ENCODE assay signal across 1 cellular context in the genomic region with DNA sequence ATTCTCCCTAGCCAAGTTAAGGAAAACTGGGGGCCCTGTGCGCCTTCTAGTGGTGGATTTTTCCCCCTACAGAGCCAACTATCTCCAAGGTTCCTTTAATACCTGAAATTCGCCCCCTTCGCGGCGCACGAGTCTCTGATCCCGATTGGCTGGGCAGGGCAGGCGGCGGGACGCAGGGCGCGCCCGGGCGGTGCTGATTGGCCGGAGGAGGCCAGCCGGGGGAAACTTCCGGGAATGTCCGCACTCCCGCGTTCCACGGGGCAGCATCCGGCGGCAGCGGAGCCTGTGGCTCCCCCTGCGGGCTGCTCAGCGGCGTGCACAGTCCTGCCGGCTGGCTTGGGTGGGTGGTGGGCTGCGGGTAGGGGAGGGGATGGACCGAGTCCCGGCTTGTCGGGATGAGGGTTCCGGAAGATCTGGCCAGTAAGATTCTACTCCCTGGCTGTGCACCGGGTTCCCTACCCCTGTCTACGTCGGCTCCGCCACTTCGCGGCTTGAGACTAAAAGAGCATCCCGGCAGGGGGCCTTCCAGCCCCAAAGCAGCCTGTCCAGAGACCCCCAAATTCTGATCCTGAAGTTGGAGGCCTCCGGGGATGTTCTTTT.
TF ChIP-seq lines count a peak whose summit lies in the region.

Gene NABP2 (plus strand): TSS at position 241 of the 600 bp plus-strand sequence. CDS start 515 bp downstream, outside the sequence.

TF ChIP-seq in HepG2, 621 proteins besides CTCF, POLR2A, EP300 and RAD21 (continued from another document and continues in another):
- TF ChIP-seq ZNF609 (CRISPR knock-in tag; IDR thresholded peaks at IDR 0.05; ENCODE audit: borderline replicate concordance) (no peak), ZNF264 (CRISPR knock-in tag; IDR thresholded peaks at IDR 0.05) (0 out of 2 replicates have a peak, but pooled peaks have one; percentile 5), HNF4G (IDR thresholded peaks at IDR 0.05; ENCODE audit: borderline replicate concordance, low read depth, low read length) (no peak), HNF4G (CRISPR knock-in tag; IDR thresholded peaks at IDR 0.05; ENCODE audit: borderline replicate concordance, low read depth) (no peak), SP140L (CRISPR knock-in tag; IDR thresholded peaks at IDR 0.05; ENCODE audit: borderline replicate concordance) (no peak), ZNF18 (CRISPR knock-in tag; IDR thresholded peaks at IDR 0.05; ENCODE audit: insufficient replicate concordance) (no peak), STAT5B (CRISPR knock-in tag; IDR thresholded peaks at IDR 0.05) (no peak), ZNF709 (CRISPR knock-in tag; IDR thresholded peaks at IDR 0.05) (peak; percentile 67; the same call in 1 of the 2 replicates), ZNF207 (IDR thresholded peaks at IDR 0.05; ENCODE audit: borderline replicate concordance) (no peak), IRF2 (CRISPR knock-in tag; IDR thresholded peaks at IDR 0.05) (peak; percentile 22; the same call in 1 of the 2 replicates), ZSCAN22 (CRISPR knock-in tag; IDR thresholded peaks at IDR 0.05) (no peak), ZNF562 (CRISPR knock-in tag; IDR thresholded peaks at IDR 0.05; ENCODE audit: borderline replicate concordance) (no peak), SKI (IDR thresholded peaks at IDR 0.05; ENCODE audit: partially characterized antibody) (peak; percentile 74), ZNF326 (CRISPR knock-in tag; IDR thresholded peaks at IDR 0.05; ENCODE audit: borderline replicate concordance) (no peak), SP1 (IDR thresholded peaks at IDR 0.05) (no peak), SP1 (CRISPR knock-in tag; IDR thresholded peaks at IDR 0.05) (peak; percentile 55; the same call in 1 of the 2 replicates), ZNF512B (CRISPR knock-in tag; IDR thresholded peaks at IDR 0.05; ENCODE audit: borderline replicate concordance) (0 out of 2 replicates have a peak, but pooled peaks have one; percentile 42), EEA1 (CRISPR knock-in tag; IDR thresholded peaks at IDR 0.05; ENCODE audit: borderline replicate concordance) (no peak), ZBTB25 (CRISPR knock-in tag; IDR thresholded peaks at IDR 0.05) (peak; percentile 60; the same call in 1 of the 2 replicates), YY1 (IDR thresholded peaks at IDR 0.05; ENCODE audit: insufficient read depth, insufficient replicate concordance, low read depth, low read length) (peak; percentile 78), ZNF230 (CRISPR knock-in tag; IDR thresholded peaks at IDR 0.05) (no peak), NFKBIZ (CRISPR knock-in tag; IDR thresholded peaks at IDR 0.05) (no peak; the same call in 1 of the 2 replicates), ZNF317 (CRISPR knock-in tag; IDR thresholded peaks at IDR 0.05) (no peak), ZNF543 (CRISPR knock-in tag; IDR thresholded peaks at IDR 0.05) (no peak)
- TF ChIP-seq, protein P1, sequence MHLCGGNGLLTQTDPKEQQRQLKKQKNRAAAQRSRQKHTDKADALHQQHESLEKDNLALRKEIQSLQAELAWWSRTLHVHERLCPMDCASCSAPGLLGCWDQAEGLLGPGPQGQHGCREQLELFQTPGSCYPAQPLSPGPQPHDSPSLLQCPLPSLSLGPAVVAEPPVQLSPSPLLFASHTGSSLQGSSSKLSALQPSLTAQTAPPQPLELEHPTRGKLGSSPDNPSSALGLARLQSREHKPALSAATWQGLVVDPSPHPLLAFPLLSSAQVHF (CRISPR knock-in tag; IDR thresholded peaks at IDR 0.05), result no peak
- TF ChIP-seq, protein P2, sequence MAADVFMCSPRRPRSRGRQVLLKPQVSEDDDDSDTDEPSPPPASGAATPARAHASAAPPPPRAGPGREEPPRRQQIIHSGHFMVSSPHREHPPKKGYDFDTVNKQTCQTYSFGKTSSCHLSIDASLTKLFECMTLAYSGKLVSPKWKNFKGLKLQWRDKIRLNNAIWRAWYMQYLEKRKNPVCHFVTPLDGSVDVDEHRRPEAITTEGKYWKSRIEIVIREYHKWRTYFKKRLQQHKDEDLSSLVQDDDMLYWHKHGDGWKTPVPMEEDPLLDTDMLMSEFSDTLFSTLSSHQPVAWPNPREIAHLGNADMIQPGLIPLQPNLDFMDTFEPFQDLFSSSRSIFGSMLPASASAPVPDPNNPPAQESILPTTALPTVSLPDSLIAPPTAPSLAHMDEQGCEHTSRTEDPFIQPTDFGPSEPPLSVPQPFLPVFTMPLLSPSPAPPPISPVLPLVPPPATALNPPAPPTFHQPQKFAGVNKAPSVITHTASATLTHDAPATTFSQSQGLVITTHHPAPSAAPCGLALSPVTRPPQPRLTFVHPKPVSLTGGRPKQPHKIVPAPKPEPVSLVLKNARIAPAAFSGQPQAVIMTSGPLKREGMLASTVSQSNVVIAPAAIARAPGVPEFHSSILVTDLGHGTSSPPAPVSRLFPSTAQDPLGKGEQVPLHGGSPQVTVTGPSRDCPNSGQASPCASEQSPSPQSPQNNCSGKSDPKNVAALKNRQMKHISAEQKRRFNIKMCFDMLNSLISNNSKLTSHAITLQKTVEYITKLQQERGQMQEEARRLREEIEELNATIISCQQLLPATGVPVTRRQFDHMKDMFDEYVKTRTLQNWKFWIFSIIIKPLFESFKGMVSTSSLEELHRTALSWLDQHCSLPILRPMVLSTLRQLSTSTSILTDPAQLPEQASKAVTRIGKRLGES (CRISPR knock-in tag; IDR thresholded peaks at IDR 0.05; ENCODE audit: borderline replicate concordance), result no peak
- TF ChIP-seq, protein P3, sequence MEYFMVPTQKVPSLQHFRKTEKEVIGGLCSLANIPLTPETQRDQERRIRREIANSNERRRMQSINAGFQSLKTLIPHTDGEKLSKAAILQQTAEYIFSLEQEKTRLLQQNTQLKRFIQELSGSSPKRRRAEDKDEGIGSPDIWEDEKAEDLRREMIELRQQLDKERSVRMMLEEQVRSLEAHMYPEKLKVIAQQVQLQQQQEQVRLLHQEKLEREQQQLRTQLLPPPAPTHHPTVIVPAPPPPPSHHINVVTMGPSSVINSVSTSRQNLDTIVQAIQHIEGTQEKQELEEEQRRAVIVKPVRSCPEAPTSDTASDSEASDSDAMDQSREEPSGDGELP (IDR thresholded peaks at IDR 0.05; ENCODE audit: borderline replicate concordance, low read depth), result no peak
- TF ChIP-seq, protein P4, sequence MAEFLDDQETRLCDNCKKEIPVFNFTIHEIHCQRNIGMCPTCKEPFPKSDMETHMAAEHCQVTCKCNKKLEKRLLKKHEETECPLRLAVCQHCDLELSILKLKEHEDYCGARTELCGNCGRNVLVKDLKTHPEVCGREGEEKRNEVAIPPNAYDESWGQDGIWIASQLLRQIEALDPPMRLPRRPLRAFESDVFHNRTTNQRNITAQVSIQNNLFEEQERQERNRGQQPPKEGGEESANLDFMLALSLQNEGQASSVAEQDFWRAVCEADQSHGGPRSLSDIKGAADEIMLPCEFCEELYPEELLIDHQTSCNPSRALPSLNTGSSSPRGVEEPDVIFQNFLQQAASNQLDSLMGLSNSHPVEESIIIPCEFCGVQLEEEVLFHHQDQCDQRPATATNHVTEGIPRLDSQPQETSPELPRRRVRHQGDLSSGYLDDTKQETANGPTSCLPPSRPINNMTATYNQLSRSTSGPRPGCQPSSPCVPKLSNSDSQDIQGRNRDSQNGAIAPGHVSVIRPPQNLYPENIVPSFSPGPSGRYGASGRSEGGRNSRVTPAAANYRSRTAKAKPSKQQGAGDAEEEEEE (CRISPR knock-in tag; IDR thresholded peaks at IDR 0.05; ENCODE audit: borderline replicate concordance), result no peak
- TF ChIP-seq, protein P5, sequence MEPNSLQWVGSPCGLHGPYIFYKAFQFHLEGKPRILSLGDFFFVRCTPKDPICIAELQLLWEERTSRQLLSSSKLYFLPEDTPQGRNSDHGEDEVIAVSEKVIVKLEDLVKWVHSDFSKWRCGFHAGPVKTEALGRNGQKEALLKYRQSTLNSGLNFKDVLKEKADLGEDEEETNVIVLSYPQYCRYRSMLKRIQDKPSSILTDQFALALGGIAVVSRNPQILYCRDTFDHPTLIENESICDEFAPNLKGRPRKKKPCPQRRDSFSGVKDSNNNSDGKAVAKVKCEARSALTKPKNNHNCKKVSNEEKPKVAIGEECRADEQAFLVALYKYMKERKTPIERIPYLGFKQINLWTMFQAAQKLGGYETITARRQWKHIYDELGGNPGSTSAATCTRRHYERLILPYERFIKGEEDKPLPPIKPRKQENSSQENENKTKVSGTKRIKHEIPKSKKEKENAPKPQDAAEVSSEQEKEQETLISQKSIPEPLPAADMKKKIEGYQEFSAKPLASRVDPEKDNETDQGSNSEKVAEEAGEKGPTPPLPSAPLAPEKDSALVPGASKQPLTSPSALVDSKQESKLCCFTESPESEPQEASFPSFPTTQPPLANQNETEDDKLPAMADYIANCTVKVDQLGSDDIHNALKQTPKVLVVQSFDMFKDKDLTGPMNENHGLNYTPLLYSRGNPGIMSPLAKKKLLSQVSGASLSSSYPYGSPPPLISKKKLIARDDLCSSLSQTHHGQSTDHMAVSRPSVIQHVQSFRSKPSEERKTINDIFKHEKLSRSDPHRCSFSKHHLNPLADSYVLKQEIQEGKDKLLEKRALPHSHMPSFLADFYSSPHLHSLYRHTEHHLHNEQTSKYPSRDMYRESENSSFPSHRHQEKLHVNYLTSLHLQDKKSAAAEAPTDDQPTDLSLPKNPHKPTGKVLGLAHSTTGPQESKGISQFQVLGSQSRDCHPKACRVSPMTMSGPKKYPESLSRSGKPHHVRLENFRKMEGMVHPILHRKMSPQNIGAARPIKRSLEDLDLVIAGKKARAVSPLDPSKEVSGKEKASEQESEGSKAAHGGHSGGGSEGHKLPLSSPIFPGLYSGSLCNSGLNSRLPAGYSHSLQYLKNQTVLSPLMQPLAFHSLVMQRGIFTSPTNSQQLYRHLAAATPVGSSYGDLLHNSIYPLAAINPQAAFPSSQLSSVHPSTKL (CRISPR knock-in tag; IDR thresholded peaks at IDR 0.05), result peak; percentile 43; the same call in 1 of the 2 replicates
